1 cellular context compared by ENCODE assay signal in genomic region chr3:72904156-72904555, GRCh38.
A peak's percentile ranks its signal among the peaks of the same experiment; 100 is the strongest.
TF ChIP-seq lines count a peak whose summit lies in the region.

No MANE protein-coding gene starts in this region.

TF ChIP-seq in HEK293, 187 proteins besides CTCF, POLR2A, EP300 and RAD21 (continued from another document):
- TF ChIP-seq ZNF600 (tag by site-specific recombination; IDR thresholded peaks at IDR 0.05) (peak; percentile 42; the same call in 1 of the 2 replicates), SCRT1 (tag by site-specific recombination; IDR thresholded peaks at IDR 0.05; ENCODE audit: borderline replicate concordance) (peak; percentile 62; the same call in 1 of the 2 replicates), ZNF404 (tag by site-specific recombination; IDR thresholded peaks at IDR 0.05) (no peak), ZNF146 (tag by site-specific recombination; IDR thresholded peaks at IDR 0.05) (0 out of 2 replicates have a peak, but pooled peaks have one; percentile 17), ZBTB26 (tag by site-specific recombination; optimal IDR thresholded peaks at IDR 0.05) (no peak), IKZF3 (tag by site-specific recombination; IDR thresholded peaks at IDR 0.05) (peak; percentile 75), ZNF561 (tag by site-specific recombination; IDR thresholded peaks at IDR 0.05; ENCODE audit: borderline replicate concordance) (peak; percentile 82; the same call in 1 of the 2 replicates), ZNF18 (tag by site-specific recombination; IDR thresholded peaks at IDR 0.05) (peak; percentile 41; the same call in 1 of the 2 replicates), ZNF423 (tag by site-specific recombination; IDR thresholded peaks at IDR 0.05) (peak; percentile 50; the same call in 1 of the 2 replicates), ZNF692 (tag by site-specific recombination; IDR thresholded peaks at IDR 0.05) (no peak), ZSCAN16 (tag by site-specific recombination; IDR thresholded peaks at IDR 0.05) (no peak), ZNF76 (tag by site-specific recombination; IDR thresholded peaks at IDR 0.05; ENCODE audit: borderline replicate concordance, low read depth) (no peak), ZNF747 (tag by site-specific recombination; IDR thresholded peaks at IDR 0.05) (no peak), ZNF449 (tag by site-specific recombination; IDR thresholded peaks at IDR 0.05) (peak; percentile 36; the same call in 1 of the 2 replicates), OSR2 (tag by site-specific recombination; IDR thresholded peaks at IDR 0.05) (peak; percentile 97), ZNF138 (tag by site-specific recombination; IDR thresholded peaks at IDR 0.05; ENCODE audit: borderline replicate concordance) (no peak), ZNF660 (tag by site-specific recombination; IDR thresholded peaks at IDR 0.05) (no peak), PRDM4 (tag by site-specific recombination; IDR thresholded peaks at IDR 0.05) (peak; percentile 74), ZNF202 (tag by site-specific recombination; IDR thresholded peaks at IDR 0.05; ENCODE audit: borderline replicate concordance) (no peak), GFI1B (tag by site-specific recombination; IDR thresholded peaks at IDR 0.05) (peak; percentile 99), GLI2 (tag by site-specific recombination; IDR thresholded peaks at IDR 0.05; ENCODE audit: borderline replicate concordance, low read depth) (peak; percentile 71; the same call in 1 of the 2 replicates), FEZF1 (tag by site-specific recombination; IDR thresholded peaks at IDR 0.05) (peak; percentile 90), ZNF391 (tag by site-specific recombination; IDR thresholded peaks at IDR 0.05; ENCODE audit: borderline replicate concordance, low read depth) (peak; percentile 40; the same call in 1 of the 2 replicates), ZNF501 (tag by site-specific recombination; IDR thresholded peaks at IDR 0.05) (0 out of 2 replicates have a peak, but pooled peaks have one; percentile 54), ZNF560 (tag by site-specific recombination; IDR thresholded peaks at IDR 0.05; ENCODE audit: borderline replicate concordance) (no peak), ZSCAN30 (tag by site-specific recombination; IDR thresholded peaks at IDR 0.05) (peak; percentile 84), ZNF366 (tag by site-specific recombination; conservative IDR thresholded peaks at IDR 0.05) (peak; percentile 66; the same call in 1 of the 2 replicates), MZF1 (tag by site-specific recombination; IDR thresholded peaks at IDR 0.05; ENCODE audit: borderline replicate concordance) (peak; percentile 46; the same call in 1 of the 2 replicates), SALL2 (tag by site-specific recombination; IDR thresholded peaks at IDR 0.05; ENCODE audit: borderline replicate concordance) (no peak), ZNF335 (tag by site-specific recombination; conservative IDR thresholded peaks at IDR 0.05) (no peak), ZNF629 (tag by site-specific recombination; IDR thresholded peaks at IDR 0.05) (peak; percentile 83)
- TF ChIP-seq, protein P1, sequence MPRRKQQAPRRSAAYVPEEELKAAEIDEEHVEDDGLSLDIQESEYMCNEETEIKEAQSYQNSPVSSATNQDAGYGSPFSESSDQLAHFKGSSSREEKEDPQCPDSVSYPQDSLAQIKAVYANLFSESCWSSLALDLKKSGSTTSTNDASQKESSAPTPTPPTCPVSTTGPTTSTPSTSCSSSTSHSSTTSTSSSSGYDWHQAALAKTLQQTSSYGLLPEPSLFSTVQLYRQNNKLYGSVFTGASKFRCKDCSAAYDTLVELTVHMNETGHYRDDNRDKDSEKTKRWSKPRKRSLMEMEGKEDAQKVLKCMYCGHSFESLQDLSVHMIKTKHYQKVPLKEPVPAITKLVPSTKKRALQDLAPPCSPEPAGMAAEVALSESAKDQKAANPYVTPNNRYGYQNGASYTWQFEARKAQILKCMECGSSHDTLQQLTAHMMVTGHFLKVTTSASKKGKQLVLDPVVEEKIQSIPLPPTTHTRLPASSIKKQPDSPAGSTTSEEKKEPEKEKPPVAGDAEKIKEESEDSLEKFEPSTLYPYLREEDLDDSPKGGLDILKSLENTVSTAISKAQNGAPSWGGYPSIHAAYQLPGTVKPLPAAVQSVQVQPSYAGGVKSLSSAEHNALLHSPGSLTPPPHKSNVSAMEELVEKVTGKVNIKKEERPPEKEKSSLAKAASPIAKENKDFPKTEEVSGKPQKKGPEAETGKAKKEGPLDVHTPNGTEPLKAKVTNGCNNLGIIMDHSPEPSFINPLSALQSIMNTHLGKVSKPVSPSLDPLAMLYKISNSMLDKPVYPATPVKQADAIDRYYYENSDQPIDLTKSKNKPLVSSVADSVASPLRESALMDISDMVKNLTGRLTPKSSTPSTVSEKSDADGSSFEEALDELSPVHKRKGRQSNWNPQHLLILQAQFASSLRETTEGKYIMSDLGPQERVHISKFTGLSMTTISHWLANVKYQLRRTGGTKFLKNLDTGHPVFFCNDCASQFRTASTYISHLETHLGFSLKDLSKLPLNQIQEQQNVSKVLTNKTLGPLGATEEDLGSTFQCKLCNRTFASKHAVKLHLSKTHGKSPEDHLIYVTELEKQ (tag by site-specific recombination; IDR thresholded peaks at IDR 0.05; ENCODE audit: borderline replicate concordance): peak; percentile 56
- TF ChIP-seq, protein P2, sequence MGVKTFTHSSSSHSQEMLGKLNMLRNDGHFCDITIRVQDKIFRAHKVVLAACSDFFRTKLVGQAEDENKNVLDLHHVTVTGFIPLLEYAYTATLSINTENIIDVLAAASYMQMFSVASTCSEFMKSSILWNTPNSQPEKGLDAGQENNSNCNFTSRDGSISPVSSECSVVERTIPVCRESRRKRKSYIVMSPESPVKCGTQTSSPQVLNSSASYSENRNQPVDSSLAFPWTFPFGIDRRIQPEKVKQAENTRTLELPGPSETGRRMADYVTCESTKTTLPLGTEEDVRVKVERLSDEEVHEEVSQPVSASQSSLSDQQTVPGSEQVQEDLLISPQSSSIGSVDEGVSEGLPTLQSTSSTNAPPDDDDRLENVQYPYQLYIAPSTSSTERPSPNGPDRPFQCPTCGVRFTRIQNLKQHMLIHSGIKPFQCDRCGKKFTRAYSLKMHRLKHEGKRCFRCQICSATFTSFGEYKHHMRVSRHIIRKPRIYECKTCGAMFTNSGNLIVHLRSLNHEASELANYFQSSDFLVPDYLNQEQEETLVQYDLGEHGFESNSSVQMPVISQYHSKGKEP (tag by site-specific recombination; IDR thresholded peaks at IDR 0.05): peak; percentile 72; the same call in 1 of the 2 replicates
- TF ChIP-seq, protein P3, sequence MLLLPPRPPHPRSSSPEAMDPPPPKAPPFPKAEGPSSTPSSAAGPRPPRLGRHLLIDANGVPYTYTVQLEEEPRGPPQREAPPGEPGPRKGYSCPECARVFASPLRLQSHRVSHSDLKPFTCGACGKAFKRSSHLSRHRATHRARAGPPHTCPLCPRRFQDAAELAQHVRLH (tag by site-specific recombination; IDR thresholded peaks at IDR 0.05): peak; percentile 50; the same call in 1 of the 2 replicates
